In the genomic region with DNA sequence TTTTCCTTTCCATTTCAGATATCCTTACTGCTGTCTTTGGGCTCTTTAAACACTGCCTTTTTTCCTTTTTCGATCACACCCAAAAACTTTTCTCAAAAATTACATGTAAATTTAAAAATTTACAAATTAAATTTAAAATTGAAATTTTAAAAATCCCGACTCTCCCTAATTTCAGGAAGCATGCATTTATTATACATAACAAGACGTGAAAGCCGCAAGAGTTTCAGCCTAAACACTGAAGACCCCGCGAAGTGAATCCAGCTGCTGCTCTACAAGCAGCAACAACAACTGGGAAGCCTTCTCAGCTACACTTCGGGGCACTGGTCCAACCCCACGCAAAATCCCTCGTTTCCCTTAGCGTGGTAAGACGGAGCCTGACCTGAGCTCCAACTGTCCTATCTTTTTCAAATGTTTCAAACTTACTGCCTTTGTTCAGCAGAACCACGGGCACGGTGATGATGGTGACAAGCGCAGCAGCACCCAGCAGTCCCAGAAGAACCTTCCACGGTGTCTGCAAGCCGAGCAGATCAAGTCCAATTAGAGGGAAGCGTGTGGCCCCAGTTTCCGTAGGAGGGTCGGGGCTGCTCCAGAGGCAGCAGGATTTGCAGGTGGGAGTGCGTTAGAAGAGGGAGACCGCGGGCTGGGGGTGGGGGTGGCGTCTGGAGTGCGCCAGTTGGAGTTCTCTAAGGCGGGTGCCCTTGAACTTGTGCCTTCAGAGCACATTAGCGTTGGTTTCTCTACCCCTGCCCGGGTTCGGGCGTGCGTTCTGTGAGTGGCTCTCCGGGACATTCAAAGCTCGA, we compare ENCODE assay signal across 1 cellular context.
TF ChIP-seq lines count a peak whose summit lies in the region.

No MANE protein-coding gene starts in this region.

TF ChIP-seq in HepG2, 621 proteins besides CTCF, POLR2A, EP300 and RAD21 (continued from another document):
- TF ChIP-seq, protein P1, sequence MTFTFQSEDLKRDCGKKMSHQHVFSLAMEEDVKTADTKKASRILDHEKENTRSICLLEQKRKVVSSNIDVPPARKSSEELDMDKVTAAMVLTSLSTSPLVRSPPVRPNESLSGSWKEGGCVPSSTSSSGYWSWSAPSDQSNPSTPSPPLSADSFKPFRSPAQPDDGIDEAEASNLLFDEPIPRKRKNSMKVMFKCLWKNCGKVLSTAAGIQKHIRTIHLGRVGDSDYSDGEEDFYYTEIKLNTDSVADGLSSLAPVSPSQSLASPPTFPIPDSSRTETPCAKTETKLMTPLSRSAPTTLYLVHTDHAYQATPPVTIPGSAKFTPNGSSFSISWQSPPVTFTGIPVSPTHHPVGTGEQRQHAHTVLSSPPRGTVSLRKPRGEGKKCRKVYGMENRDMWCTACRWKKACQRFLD (CRISPR knock-in tag; IDR thresholded peaks at IDR 0.05; ENCODE audit: borderline replicate concordance) = no peak
- TF ChIP-seq FOXA3 (CRISPR knock-in tag; IDR thresholded peaks at IDR 0.05) (no peak), ZBTB20 (CRISPR knock-in tag; IDR thresholded peaks at IDR 0.05; ENCODE audit: borderline replicate concordance, low read depth) (no peak), ATF7 (IDR thresholded peaks at IDR 0.05) (no peak), ATF7 (CRISPR knock-in tag; IDR thresholded peaks at IDR 0.05) (no peak; the same call in 1 of the 2 replicates), ISL2 (CRISPR knock-in tag; IDR thresholded peaks at IDR 0.05) (no peak), STAG1 (CRISPR knock-in tag; IDR thresholded peaks at IDR 0.05) (no peak), MIER2 (CRISPR knock-in tag; IDR thresholded peaks at IDR 0.05) (no peak), NBN (conservative IDR thresholded peaks at IDR 0.05) (no peak), GZF1 (CRISPR knock-in tag; IDR thresholded peaks at IDR 0.05) (no peak), ZNF430 (CRISPR knock-in tag; IDR thresholded peaks at IDR 0.05) (no peak), NFIC (IDR thresholded peaks at IDR 0.05; ENCODE audit: low read length) (no peak), ZNF3 (CRISPR knock-in tag; IDR thresholded peaks at IDR 0.05) (no peak), ZNF30 (CRISPR knock-in tag; IDR thresholded peaks at IDR 0.05) (0 out of 2 replicates have a peak, but pooled peaks have one; percentile 76), ISX (CRISPR knock-in tag; conservative IDR thresholded peaks at IDR 0.05) (no peak), HOXD1 (CRISPR knock-in tag; IDR thresholded peaks at IDR 0.05) (no peak), MATR3 (CRISPR knock-in tag; IDR thresholded peaks at IDR 0.05) (no peak), SAP130 (CRISPR knock-in tag; IDR thresholded peaks at IDR 0.05; ENCODE audit: low read depth) (no peak; the same call in 1 of the 2 replicates), BHLHE40 (IDR thresholded peaks at IDR 0.05; ENCODE audit: low read length) (no peak), ZNF589 (CRISPR knock-in tag; conservative IDR thresholded peaks at IDR 0.05) (no peak), ZNF660 (CRISPR knock-in tag; IDR thresholded peaks at IDR 0.05; ENCODE audit: borderline replicate concordance, low read depth) (no peak), NCOR1 (IDR thresholded peaks at IDR 0.05; ENCODE audit: borderline replicate concordance, low read length) (0 out of 2 replicates have a peak, but pooled peaks have one; percentile 44), ZNF883 (CRISPR knock-in tag; IDR thresholded peaks at IDR 0.05; ENCODE audit: not compliant biosample characterization) (peak; percentile 71), ARNTL (CRISPR knock-in tag; IDR thresholded peaks at IDR 0.05) (no peak; the same call in 1 of the 2 replicates), ZNF350 (CRISPR knock-in tag; IDR thresholded peaks at IDR 0.05; ENCODE audit: borderline replicate concordance, low read depth) (no peak), HCFC1 (IDR thresholded peaks at IDR 0.05; ENCODE audit: low read depth, low read length) (no peak), ZNF547 (CRISPR knock-in tag; IDR thresholded peaks at IDR 0.05) (no peak), IKZF4 (CRISPR knock-in tag; IDR thresholded peaks at IDR 0.05; ENCODE audit: borderline replicate concordance, low read depth, not compliant biosample characterization) (no peak), ZNF570 (CRISPR knock-in tag; IDR thresholded peaks at IDR 0.05; ENCODE audit: borderline replicate concordance) (no peak), PAX8 (CRISPR knock-in tag; IDR thresholded peaks at IDR 0.05; ENCODE audit: borderline replicate concordance) (no peak), NCOA1 (CRISPR knock-in tag; IDR thresholded peaks at IDR 0.05) (peak; percentile 48; the same call in 1 of the 2 replicates), ZSCAN30 (CRISPR knock-in tag; IDR thresholded peaks at IDR 0.05) (0 out of 2 replicates have a peak, but pooled peaks have one; percentile 19), ZBTB7A (CRISPR knock-in tag; IDR thresholded peaks at IDR 0.05) (no peak), SMARCC2 (IDR thresholded peaks at IDR 0.05) (no peak), RXRB (CRISPR knock-in tag; IDR thresholded peaks at IDR 0.05; ENCODE audit: borderline replicate concordance) (no peak; the same call in 1 of the 2 replicates), CREB1 (IDR thresholded peaks at IDR 0.05) (no peak), CREB1 (CRISPR knock-in tag; IDR thresholded peaks at IDR 0.05) (no peak), ZNF605 (CRISPR knock-in tag; IDR thresholded peaks at IDR 0.05) (peak; percentile 10; the same call in 1 of the 2 replicates), TBX2 (CRISPR knock-in tag; IDR thresholded peaks at IDR 0.05; ENCODE audit: borderline replicate concordance) (no peak; the same call in 1 of the 2 replicates), KDM1A (CRISPR knock-in tag; IDR thresholded peaks at IDR 0.05) (no peak), ZNF20 (CRISPR knock-in tag; IDR thresholded peaks at IDR 0.05) (no peak), NRL (CRISPR knock-in tag; IDR thresholded peaks at IDR 0.05; ENCODE audit: borderline replicate concordance) (no peak)
- TF ChIP-seq, protein P2, sequence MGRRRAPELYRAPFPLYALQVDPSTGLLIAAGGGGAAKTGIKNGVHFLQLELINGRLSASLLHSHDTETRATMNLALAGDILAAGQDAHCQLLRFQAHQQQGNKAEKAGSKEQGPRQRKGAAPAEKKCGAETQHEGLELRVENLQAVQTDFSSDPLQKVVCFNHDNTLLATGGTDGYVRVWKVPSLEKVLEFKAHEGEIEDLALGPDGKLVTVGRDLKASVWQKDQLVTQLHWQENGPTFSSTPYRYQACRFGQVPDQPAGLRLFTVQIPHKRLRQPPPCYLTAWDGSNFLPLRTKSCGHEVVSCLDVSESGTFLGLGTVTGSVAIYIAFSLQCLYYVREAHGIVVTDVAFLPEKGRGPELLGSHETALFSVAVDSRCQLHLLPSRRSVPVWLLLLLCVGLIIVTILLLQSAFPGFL (CRISPR knock-in tag; IDR thresholded peaks at IDR 0.05) = no peak
- TF ChIP-seq, protein P3, sequence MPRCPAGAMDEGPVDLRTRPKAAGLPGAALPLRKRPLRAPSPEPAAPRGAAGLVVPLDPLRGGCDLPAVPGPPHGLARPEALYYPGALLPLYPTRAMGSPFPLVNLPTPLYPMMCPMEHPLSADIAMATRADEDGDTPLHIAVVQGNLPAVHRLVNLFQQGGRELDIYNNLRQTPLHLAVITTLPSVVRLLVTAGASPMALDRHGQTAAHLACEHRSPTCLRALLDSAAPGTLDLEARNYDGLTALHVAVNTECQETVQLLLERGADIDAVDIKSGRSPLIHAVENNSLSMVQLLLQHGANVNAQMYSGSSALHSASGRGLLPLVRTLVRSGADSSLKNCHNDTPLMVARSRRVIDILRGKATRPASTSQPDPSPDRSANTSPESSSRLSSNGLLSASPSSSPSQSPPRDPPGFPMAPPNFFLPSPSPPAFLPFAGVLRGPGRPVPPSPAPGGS (CRISPR knock-in tag; IDR thresholded peaks at IDR 0.05) = 0 out of 2 replicates have a peak, but pooled peaks have one; percentile 38
- TF ChIP-seq, protein P4, sequence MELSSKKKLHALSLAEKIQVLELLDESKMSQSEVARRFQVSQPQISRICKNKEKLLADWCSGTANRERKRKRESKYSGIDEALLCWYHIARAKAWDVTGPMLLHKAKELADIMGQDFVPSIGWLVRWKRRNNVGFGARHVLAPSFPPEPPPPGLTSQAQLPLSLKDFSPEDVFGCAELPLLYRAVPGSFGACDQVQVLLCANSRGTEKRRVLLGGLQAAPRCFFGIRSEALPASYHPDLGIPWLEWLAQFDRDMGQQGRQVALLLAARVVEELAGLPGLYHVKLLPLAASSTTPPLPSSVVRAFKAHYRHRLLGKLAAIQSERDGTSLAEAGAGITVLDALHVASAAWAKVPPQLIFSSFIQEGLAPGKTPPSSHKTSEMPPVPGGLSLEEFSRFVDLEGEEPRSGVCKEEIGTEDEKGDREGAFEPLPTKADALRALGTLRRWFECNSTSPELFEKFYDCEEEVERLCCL (CRISPR knock-in tag; IDR thresholded peaks at IDR 0.05; ENCODE audit: borderline replicate concordance) = no peak
- TF ChIP-seq, protein P5, sequence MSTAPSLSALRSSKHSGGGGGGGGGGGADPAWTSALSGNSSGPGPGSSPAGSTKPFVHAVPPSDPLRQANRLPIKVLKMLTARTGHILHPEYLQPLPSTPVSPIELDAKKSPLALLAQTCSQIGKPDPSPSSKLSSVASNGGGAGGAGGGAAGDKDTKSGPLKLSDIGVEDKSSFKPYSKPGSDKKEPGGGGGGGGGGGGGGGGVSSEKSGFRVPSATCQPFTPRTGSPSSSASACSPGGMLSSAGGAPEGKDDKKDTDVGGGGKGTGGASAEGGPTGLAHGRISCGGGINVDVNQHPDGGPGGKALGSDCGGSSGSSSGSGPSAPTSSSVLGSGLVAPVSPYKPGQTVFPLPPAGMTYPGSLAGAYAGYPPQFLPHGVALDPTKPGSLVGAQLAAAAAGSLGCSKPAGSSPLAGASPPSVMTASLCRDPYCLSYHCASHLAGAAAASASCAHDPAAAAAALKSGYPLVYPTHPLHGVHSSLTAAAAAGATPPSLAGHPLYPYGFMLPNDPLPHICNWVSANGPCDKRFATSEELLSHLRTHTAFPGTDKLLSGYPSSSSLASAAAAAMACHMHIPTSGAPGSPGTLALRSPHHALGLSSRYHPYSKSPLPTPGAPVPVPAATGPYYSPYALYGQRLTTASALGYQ (CRISPR knock-in tag; IDR thresholded peaks at IDR 0.05) = no peak
- TF ChIP-seq, protein P6, sequence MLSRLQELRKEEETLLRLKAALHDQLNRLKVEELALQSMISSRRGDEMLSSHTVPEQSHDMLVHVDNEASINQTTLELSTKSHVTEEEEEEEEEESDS (CRISPR knock-in tag; IDR thresholded peaks at IDR 0.05; ENCODE audit: borderline replicate concordance) = no peak
- TF ChIP-seq, protein P7, sequence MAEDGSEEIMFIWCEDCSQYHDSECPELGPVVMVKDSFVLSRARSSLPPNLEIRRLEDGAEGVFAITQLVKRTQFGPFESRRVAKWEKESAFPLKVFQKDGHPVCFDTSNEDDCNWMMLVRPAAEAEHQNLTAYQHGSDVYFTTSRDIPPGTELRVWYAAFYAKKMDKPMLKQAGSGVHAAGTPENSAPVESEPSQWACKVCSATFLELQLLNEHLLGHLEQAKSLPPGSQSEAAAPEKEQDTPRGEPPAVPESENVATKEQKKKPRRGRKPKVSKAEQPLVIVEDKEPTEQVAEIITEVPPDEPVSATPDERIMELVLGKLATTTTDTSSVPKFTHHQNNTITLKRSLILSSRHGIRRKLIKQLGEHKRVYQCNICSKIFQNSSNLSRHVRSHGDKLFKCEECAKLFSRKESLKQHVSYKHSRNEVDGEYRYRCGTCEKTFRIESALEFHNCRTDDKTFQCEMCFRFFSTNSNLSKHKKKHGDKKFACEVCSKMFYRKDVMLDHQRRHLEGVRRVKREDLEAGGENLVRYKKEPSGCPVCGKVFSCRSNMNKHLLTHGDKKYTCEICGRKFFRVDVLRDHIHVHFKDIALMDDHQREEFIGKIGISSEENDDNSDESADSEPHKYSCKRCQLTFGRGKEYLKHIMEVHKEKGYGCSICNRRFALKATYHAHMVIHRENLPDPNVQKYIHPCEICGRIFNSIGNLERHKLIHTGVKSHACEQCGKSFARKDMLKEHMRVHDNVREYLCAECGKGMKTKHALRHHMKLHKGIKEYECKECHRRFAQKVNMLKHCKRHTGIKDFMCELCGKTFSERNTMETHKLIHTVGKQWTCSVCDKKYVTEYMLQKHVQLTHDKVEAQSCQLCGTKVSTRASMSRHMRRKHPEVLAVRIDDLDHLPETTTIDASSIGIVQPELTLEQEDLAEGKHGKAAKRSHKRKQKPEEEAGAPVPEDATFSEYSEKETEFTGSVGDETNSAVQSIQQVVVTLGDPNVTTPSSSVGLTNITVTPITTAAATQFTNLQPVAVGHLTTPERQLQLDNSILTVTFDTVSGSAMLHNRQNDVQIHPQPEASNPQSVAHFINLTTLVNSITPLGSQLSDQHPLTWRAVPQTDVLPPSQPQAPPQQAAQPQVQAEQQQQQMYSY (CRISPR knock-in tag; IDR thresholded peaks at IDR 0.05) = no peak
- TF ChIP-seq, protein P8, sequence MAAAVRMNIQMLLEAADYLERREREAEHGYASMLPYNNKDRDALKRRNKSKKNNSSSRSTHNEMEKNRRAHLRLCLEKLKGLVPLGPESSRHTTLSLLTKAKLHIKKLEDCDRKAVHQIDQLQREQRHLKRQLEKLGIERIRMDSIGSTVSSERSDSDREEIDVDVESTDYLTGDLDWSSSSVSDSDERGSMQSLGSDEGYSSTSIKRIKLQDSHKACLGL (CRISPR knock-in tag; IDR thresholded peaks at IDR 0.05) = no peak
